ENCODE assay signal across 13 cellular contexts in the genomic region with DNA sequence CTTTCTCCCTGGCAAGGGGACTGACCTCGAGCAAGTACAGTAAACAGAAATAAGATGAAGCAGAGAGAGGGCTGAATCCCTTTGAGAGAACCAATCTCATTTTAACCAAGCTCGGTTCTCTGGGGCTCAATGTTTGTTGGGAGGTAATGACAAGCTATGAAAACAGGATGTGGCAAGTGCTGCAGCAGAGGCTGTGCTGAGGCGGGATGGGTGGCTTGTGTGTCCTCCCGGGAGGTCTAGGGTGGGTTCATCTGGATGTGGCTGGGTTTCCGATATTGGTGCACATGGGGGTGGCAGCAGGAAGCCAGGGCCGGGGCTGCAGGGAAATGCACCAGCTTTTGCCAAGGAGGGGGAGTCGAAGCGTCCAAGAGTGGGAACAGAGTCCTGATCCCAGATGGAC.
DNase-seq lines count a peak whose midpoint lies in the region; ATAC-seq and TF ChIP-seq lines count a peak whose summit lies in the region.
"Had no signal": no experiment of that assay in that cellular context is flagged by ENCODE, and none has a peak within 500 bp of the region (broad histone marks: within the 10 kb centered on the region; RNA-seq: fewer than 3 reads in every experiment).

No MANE protein-coding gene starts in this region.

- peaks cover 12% of the 10 kb centered on the region for H3K36me3 Mint-ChIP-seq in activated CD4-positive, alpha-beta T cell treated with anti-CD3 and anti-CD28 coated beads, Interleukin-2, amount 10 ng/mL, durations not matched to agents 24 days and 14 days (ENCODE audit: low read depth)
- peaks cover 11% of the 10 kb centered on the region for H3K36me3 Mint-ChIP-seq in activated naive CD8-positive, alpha-beta T cell treated with anti-CD3 and anti-CD28 coated beads for 36 hours

- ATAC-seq in GM18517 (IDR thresholded peaks at IDR 0.05; ENCODE audit: unreplicated experiment) = no peak
- ATAC-seq: PC-3 had no signal

- intact Hi-C loops in activated CD4-positive, alpha-beta T cell treated with anti-CD3 and anti-CD28 coated beads, Interleukin-2, amount 10 ng/mL, durations not matched to agents 24 days and 14 days (cut with micrococcal nuclease) = loop anchor here (5.0 kb wide), 1 partner anchor 38 kb away; no protein-coding TSS in a partner anchor

- H3K9me3 ChIP-seq in MG63 = no peaks in the 10 kb centered on the region
- H3K9me3 ChIP-seq: adrenal gland, ovary had no signal

- H3K27me3 Mint-ChIP-seq in activated CD4-positive, alpha-beta T cell treated with anti-CD3 and anti-CD28 coated beads, Interleukin-2, amount 10 ng/mL, durations not matched to agents 24 days and 14 days = no peaks in the 10 kb centered on the region
- H3K27me3 Mint-ChIP-seq in activated naive CD8-positive, alpha-beta T cell treated with anti-CD3 and anti-CD28 coated beads for 36 hours = no peaks in the 10 kb centered on the region

- H3K9me3 Mint-ChIP-seq in activated CD4-positive, alpha-beta T cell treated with anti-CD3 and anti-CD28 coated beads, Interleukin-2, amount 10 ng/mL, durations not matched to agents 24 days and 14 days = no peaks in the 10 kb centered on the region
- H3K9me3 Mint-ChIP-seq in activated naive CD8-positive, alpha-beta T cell treated with anti-CD3 and anti-CD28 coated beads for 36 hours = peaks cover 2% of the 10 kb centered on the region

- H3K27ac Mint-ChIP-seq in activated CD4-positive, alpha-beta T cell treated with anti-CD3 and anti-CD28 coated beads, Interleukin-2, amount 10 ng/mL, durations not matched to agents 24 days and 14 days = peak overlapping the region; percentile 88
- peak overlapping the region; percentile 73 for H3K27ac Mint-ChIP-seq in activated naive CD8-positive, alpha-beta T cell treated with anti-CD3 and anti-CD28 coated beads for 36 hours

- H3K4me3 Mint-ChIP-seq in activated CD4-positive, alpha-beta T cell treated with anti-CD3 and anti-CD28 coated beads, Interleukin-2, amount 10 ng/mL, durations not matched to agents 24 days and 14 days = peak overlapping the region; percentile 69
- H3K4me3 Mint-ChIP-seq in activated naive CD8-positive, alpha-beta T cell treated with anti-CD3 and anti-CD28 coated beads for 36 hours = peak overlapping the region; percentile 29

- H3K4me3 ChIP-seq in MG63 = no peak overlapping the region
- H3K4me3 ChIP-seq: adrenal gland, ovary had no signal

- H3K4me1 Mint-ChIP-seq in activated CD4-positive, alpha-beta T cell treated with anti-CD3 and anti-CD28 coated beads, Interleukin-2, amount 10 ng/mL, durations not matched to agents 24 days and 14 days = peaks cover 46% of the 10 kb centered on the region
- peaks cover 62% of the 10 kb centered on the region for H3K4me1 Mint-ChIP-seq in activated naive CD8-positive, alpha-beta T cell treated with anti-CD3 and anti-CD28 coated beads for 36 hours

- H3K36me3 ChIP-seq in MG63 = no peaks in the 10 kb centered on the region
- H3K36me3 ChIP-seq: adrenal gland, ovary had no signal

- no peak for TF ChIP-seq CTCF in GM20000 (IDR thresholded peaks at IDR 0.05; ENCODE audit: extremely low read depth, missing control alignments)

- no peaks in the 10 kb centered on the region for H3K27me3 ChIP-seq in MG63
- H3K27me3 ChIP-seq: adrenal gland, ovary had no signal

- DNase-seq in GDM1 (lab: John Stamatoyannopoulos, UW) (peak; percentile 48), NCI-H2227 treated with DMSO at 0.1 percent for 48 hours (lab: John Stamatoyannopoulos, UW) (no peak), GM20000 (ENCODE audit: low spot score) (no peak), MG63 (no peak)
- peak; percentile 85 for DNase-seq in activated CD4-positive, alpha-beta T cell treated with anti-CD3 and anti-CD28 coated beads, Interleukin-2, amount 10 ng/mL, durations not matched to agents 24 days and 14 days
- peak; percentile 38 for DNase-seq in activated naive CD8-positive, alpha-beta T cell treated with anti-CD3 and anti-CD28 coated beads for 36 hours
- peak; percentile 8 to 19 for DNase-seq in stimulated activated CD8-positive, alpha-beta memory T cell treated with anti-CD3 and anti-CD28 coated beads, Interleukin-15, amount 100 ng/mL, for 48 hours (ENCODE audit: low read depth in 2 of 2)
- DNase-seq: glutamatergic neuron, NCI-H2081, ovary, PC-3 had no signal

Comparison
In these comparisons a context has a peak if more than half of its experiments do, and no peak if none do; other contexts are left out.
1. DNase-seq: peak in GDM1 (single experiment), activated CD4-positive, alpha-beta T cell treated with anti-CD3 and anti-CD28 coated beads, Interleukin-2, amount 10 ng/mL, durations not matched to agents 24 days and 14 days (single experiment), activated naive CD8-positive, alpha-beta T cell treated with anti-CD3 and anti-CD28 coated beads for 36 hours (single experiment) and stimulated activated CD8-positive, alpha-beta memory T cell treated with anti-CD3 and anti-CD28 coated beads, Interleukin-15, amount 100 ng/mL, for 48 hours (2 of 2); none in NCI-H2227 treated with DMSO at 0.1 percent for 48 hours (single experiment), GM20000 (single experiment) and MG63 (single experiment).